ENCODE assay signal across 24 cellular contexts in the genomic region with DNA sequence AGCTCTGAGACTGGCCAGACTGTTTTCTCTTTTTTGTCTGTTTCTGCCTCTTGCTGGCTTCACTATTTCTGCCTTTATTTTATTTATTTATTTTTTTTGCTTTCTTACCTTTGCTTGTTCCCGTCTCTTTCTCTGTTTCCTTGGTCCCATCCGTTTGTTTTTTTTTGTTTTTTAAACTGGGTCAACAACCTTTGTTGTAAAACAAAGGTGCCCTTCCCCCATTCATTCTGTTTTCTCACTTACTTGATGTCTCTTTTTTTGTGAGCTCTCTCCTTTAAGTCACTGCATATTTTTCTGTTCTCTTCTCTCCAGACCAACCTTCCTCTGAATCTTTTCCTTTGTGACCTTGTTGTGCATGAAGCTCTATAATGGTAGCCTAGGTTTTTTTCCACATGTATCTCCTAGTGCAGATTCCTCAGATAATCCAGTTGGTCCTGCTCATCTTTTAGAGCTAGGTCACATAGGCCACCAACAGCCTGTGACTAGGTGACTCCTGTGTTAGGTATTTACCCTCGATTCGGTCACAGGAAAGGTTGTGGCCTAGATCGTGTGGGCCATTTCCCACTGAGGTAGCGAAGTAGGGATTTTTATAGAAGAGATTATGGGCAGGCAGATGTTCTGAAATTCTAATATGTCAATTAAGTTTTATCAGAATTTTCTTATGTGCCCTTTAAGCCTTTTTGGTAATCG. TPM values are rescaled to one million over a fixed set of nuclear protein-coding genes. Genes with fewer than 3 reads are reported as not detected.
A peak's percentile ranks its signal among the peaks of the same experiment; 100 is the strongest.
DNase-seq lines count a peak whose midpoint lies in the region; ATAC-seq and TF ChIP-seq lines count a peak whose summit lies in the region.
"Had no signal": no experiment of that assay in that cellular context is flagged by ENCODE, and none has a peak within 500 bp of the region (broad histone marks: within the 10 kb centered on the region; RNA-seq: fewer than 3 reads in every experiment).

No MANE protein-coding gene starts in this region.

- DNase-seq in CD14-positive monocyte (ENCODE audit: low spot score) (no peak), endodermal cell (peak; percentile 62), naive B cell (no peak), NCI-H82 (lab: John Stamatoyannopoulos, UW) (no peak), HEK293T (ENCODE audit: extremely low spot score) (no peak), NCI-H345 treated with DMSO at 0.1 percent for 48 hours (lab: John Stamatoyannopoulos, UW; ENCODE audit: unreplicated experiment) (no peak), Caco-2 (no peak)
- DNase-seq: activated CD8-positive, alpha-beta memory T cell treated with anti-CD3 and anti-CD28 coated beads for 24 hours; activated naive CD8-positive, alpha-beta T cell treated with anti-CD3 and anti-CD28 coated beads, Interleukin-2, amount 50 U/mL, for 24 hours; CD8-positive, alpha-beta T cell; erythroblast; GM23248; IMR-90; lower lobe of right lung; NCI-H1930; Right ventricle myocardium superior had no signal

- H3K27me3 Mint-ChIP-seq in CD14-positive monocyte (ENCODE audit: low read depth in 3 of 3) = peaks cover 0 to 1% (median 0%) of the 10 kb centered on the region in 3 donors
- no peaks in the 10 kb centered on the region for H3K27me3 Mint-ChIP-seq in endodermal cell (ENCODE audit: insufficient read depth)
- H3K27me3 Mint-ChIP-seq in naive B cell = no peaks in the 10 kb centered on the region
- no peaks in the 10 kb centered on the region for H3K27me3 Mint-ChIP-seq in Caco-2 (ENCODE audit: insufficient read depth, unreplicated experiment)
- H3K27me3 Mint-ChIP-seq: activated naive CD8-positive, alpha-beta T cell treated with anti-CD3 and anti-CD28 coated beads, Interleukin-2, amount 50 U/mL, for 24 hours; stimulated activated naive CD8-positive, alpha-beta T cell treated with anti-CD3 and anti-CD28 coated beads, Interleukin-15, Interleukin-2, amounts not matched to agents 100 ng/mL and 50 ng/mL, for 24 hours had no signal

- H3K9me3 Mint-ChIP-seq in CD14-positive monocyte = no peaks in the 10 kb centered on the region
- H3K9me3 Mint-ChIP-seq in endodermal cell = no peaks in the 10 kb centered on the region
- no peaks in the 10 kb centered on the region for H3K9me3 Mint-ChIP-seq in naive B cell
- H3K9me3 Mint-ChIP-seq in Caco-2 (ENCODE audit: unreplicated experiment) = no peaks in the 10 kb centered on the region
- H3K9me3 Mint-ChIP-seq: activated naive CD8-positive, alpha-beta T cell treated with anti-CD3 and anti-CD28 coated beads, Interleukin-2, amount 50 U/mL, for 24 hours; CD8-positive, alpha-beta T cell; stimulated activated naive CD8-positive, alpha-beta T cell treated with anti-CD3 and anti-CD28 coated beads, Interleukin-15, Interleukin-2, amounts not matched to agents 100 ng/mL and 50 ng/mL, for 24 hours; T-helper 1 cell treated with Interleukin-12 subunit alpha and Interleukin-12 subunit beta and Interleukin-4 antibody, amounts not matched to agents 30 μg/mL and 1 μg/mL, for 36 hours had no signal

- intact Hi-C loops in CD14-positive monocyte (cut with micrococcal nuclease) (no loop called here), Caco-2 (cut with micrococcal nuclease; ENCODE audit: unreplicated experiment) (no loop called here)

- TF ChIP-seq CTCF in CD14-positive monocyte (IDR thresholded peaks at IDR 0.05) = no peak
- TF ChIP-seq CTCF in endodermal cell (conservative IDR thresholded peaks at IDR 0.05) = no peak
- no peak for TF ChIP-seq CTCF in Caco-2 (IDR thresholded peaks at IDR 0.05; ENCODE audit: insufficient read depth in 1 of 2, low read depth in 1 of 2, low read length in 1 of 2, severe bottlenecking in 1 of 2, unreplicated experiment in 1 of 2)

- no TSS peak for BruUV-seq in Caco-2 (replicated peaks; lab: Mats Ljungman, UMichigan)

- peaks cover 54% of the 10 kb centered on the region for H3K4me1 Mint-ChIP-seq in CD14-positive monocyte
- H3K4me1 Mint-ChIP-seq in endodermal cell = peaks cover 57% of the 10 kb centered on the region
- peaks cover 49 to 54% (median 52%) of the 10 kb centered on the region in 3 donors for H3K4me1 Mint-ChIP-seq in naive B cell
- H3K4me1 Mint-ChIP-seq in Caco-2 (ENCODE audit: low read depth, unreplicated experiment) = peaks cover 24% of the 10 kb centered on the region

- POLR2A ChIA-PET in HEK293T (lab: Yijun Ruan, JAX) (interaction anchor here (5.4 kb wide), 1 partner anchor 16 kb away, joined by 46 read pairs; a partner anchor contains a TSS), Caco-2 (lab: Charles Lee) (interaction anchor here (0.7 to 1.0 kb wide), 2 partner anchors 16 to 17 kb away, joined by 3 to 4 read pairs; a partner anchor contains a TSS)

- peak overlapping the region in 5 of 7 donors; percentile 4 to 45 (median 38) for H3K27ac Mint-ChIP-seq in CD14-positive monocyte
- H3K27ac Mint-ChIP-seq in endodermal cell = peak overlapping the region; percentile 89
- peak overlapping the region; percentile 2 to 86 (median 34) for H3K27ac Mint-ChIP-seq in naive B cell
- H3K27ac Mint-ChIP-seq in Caco-2 (ENCODE audit: unreplicated experiment) = no peak overlapping the region
- H3K27ac Mint-ChIP-seq: activated naive CD8-positive, alpha-beta T cell treated with anti-CD3 and anti-CD28 coated beads, Interleukin-2, amount 50 U/mL, for 24 hours; CD8-positive, alpha-beta T cell; stimulated activated naive CD8-positive, alpha-beta T cell treated with anti-CD3 and anti-CD28 coated beads, Interleukin-15, Interleukin-2, amounts not matched to agents 100 ng/mL and 50 ng/mL, for 24 hours; T-helper 1 cell treated with Interleukin-12 subunit alpha and Interleukin-12 subunit beta and Interleukin-4 antibody, amounts not matched to agents 30 μg/mL and 1 μg/mL, for 36 hours had no signal

- H3K4me3 ChIP-seq in HUES6 (ENCODE audit: low read depth, low read length) = peak overlapping the region; percentile 48
- H3K4me3 ChIP-seq in endodermal cell (ENCODE audit: low read length) = peak overlapping the region; percentile 27
- H3K4me3 ChIP-seq in Caco-2 (ENCODE audit: low read depth, low read length) = no peak overlapping the region
- H3K4me3 ChIP-seq: GM23248, lower lobe of right lung, right atrium auricular region had no signal

- 47 to 57% methylated on average over 3 to 7 of the region's 7 CpGs for WGBS in endodermal cell (ENCODE audit: insufficient coverage in 1 of 2, insufficient read length in 1 of 2), 2 experiments

- H3K4me1 ChIP-seq in HUES6 (ENCODE audit: control insufficient read depth, insufficient read depth, low read length) (peaks cover 51% of the 10 kb centered on the region), endodermal cell (ENCODE audit: control insufficient read depth, insufficient read depth, low read length) (peaks cover 15% of the 10 kb centered on the region), Caco-2 (peaks cover 20% of the 10 kb centered on the region)

- ATAC-seq in naive B cell (ENCODE audit: low read depth in 2 of 2) = no peak
- ATAC-seq: activated naive CD8-positive, alpha-beta T cell treated with anti-CD3 and anti-CD28 coated beads, Interleukin-2, amount 50 U/mL, for 24 hours; CD8-positive, alpha-beta T cell; lower lobe of right lung had no signal

- H3K27me3 ChIP-seq in HUES6 (ENCODE audit: control insufficient read depth, insufficient read depth, low read length) = no peaks in the 10 kb centered on the region
- H3K27me3 ChIP-seq in endodermal cell (ENCODE audit: control insufficient read depth, insufficient read depth, low read length, poor library complexity, severe bottlenecking) = no peaks in the 10 kb centered on the region
- no peaks in the 10 kb centered on the region for H3K27me3 ChIP-seq in Caco-2 (replicated peaks; ENCODE audit: control insufficient read depth, insufficient read depth, low read length)
- H3K27me3 ChIP-seq: right atrium auricular region had no signal

- H3K4me3 Mint-ChIP-seq in CD14-positive monocyte (no peak overlapping the region), endodermal cell (peak overlapping the region; percentile 24), naive B cell (no peak overlapping the region), Caco-2 (ENCODE audit: unreplicated experiment) (no peak overlapping the region)
- H3K4me3 Mint-ChIP-seq: activated naive CD8-positive, alpha-beta T cell treated with anti-CD3 and anti-CD28 coated beads, Interleukin-2, amount 50 U/mL, for 24 hours; CD8-positive, alpha-beta T cell; stimulated activated naive CD8-positive, alpha-beta T cell treated with anti-CD3 and anti-CD28 coated beads, Interleukin-15, Interleukin-2, amounts not matched to agents 100 ng/mL and 50 ng/mL, for 24 hours; T-helper 1 cell treated with Interleukin-12 subunit alpha and Interleukin-12 subunit beta and Interleukin-4 antibody, amounts not matched to agents 30 μg/mL and 1 μg/mL, for 36 hours had no signal

- H3K27ac ChIP-seq in HUES6 (ENCODE audit: low read depth, low read length) (peak overlapping the region; percentile 89), endodermal cell (ENCODE audit: low read depth, low read length) (no peak overlapping the region)
- H3K27ac ChIP-seq: GM23248, lower lobe of right lung, right atrium auricular region had no signal

- H3K36me3 Mint-ChIP-seq in CD14-positive monocyte (peaks cover 0 to 6% of the 10 kb centered on the region in 2 donors), endodermal cell (ENCODE audit: low read depth) (peaks cover 5% of the 10 kb centered on the region), naive B cell (no peaks in the 10 kb centered on the region), Caco-2 (ENCODE audit: insufficient read depth, unreplicated experiment) (no peaks in the 10 kb centered on the region)
- H3K36me3 Mint-ChIP-seq: CD8-positive, alpha-beta T cell had no signal

- CTCF ChIA-PET in HEK293T (lab: Yijun Ruan, JAX) = interaction anchor here (0.6 to 1.3 kb wide), 3 partner anchors 16 to 391 kb away, joined by 3 to 8 read pairs (median 4); a partner anchor contains a TSS
- CTCF ChIA-PET in Caco-2 (lab: Charles Lee) = no interaction called here

- H3K36me3 ChIP-seq in HUES6 (ENCODE audit: control insufficient read depth, insufficient read depth, low read length) (no peaks in the 10 kb centered on the region), endodermal cell (ENCODE audit: control insufficient read depth, insufficient read depth, low read length) (no peaks in the 10 kb centered on the region), Caco-2 (ENCODE audit: control insufficient read depth, insufficient read depth, low read length) (no peaks in the 10 kb centered on the region)
- H3K36me3 ChIP-seq: lower lobe of right lung, right atrium auricular region had no signal

- H3K9me3 ChIP-seq in HUES6 (ENCODE audit: control insufficient read depth, insufficient read depth, low read depth, low read length) = no peaks in the 10 kb centered on the region
- H3K9me3 ChIP-seq in endodermal cell (ENCODE audit: control insufficient read depth, low read length) = no peaks in the 10 kb centered on the region
- no peaks in the 10 kb centered on the region for H3K9me3 ChIP-seq in Caco-2
- H3K9me3 ChIP-seq: lower lobe of right lung, right atrium auricular region had no signal

- H3K9ac ChIP-seq in HUES6 (ENCODE audit: low read length) = peak overlapping the region; percentile 46
- H3K9ac ChIP-seq in endodermal cell (ENCODE audit: extremely low read depth, low read length, poor library complexity, severe bottlenecking) = peak overlapping the region; percentile 28
- H3K9ac ChIP-seq: GM23248 had no signal

RNA-seq across cellular contexts. Expression of a gene that starts 15.9 kb away (rescaled TPM):
- polyA plus RNA-seq in CD14-positive monocyte (10 to 100 TPM; 10.4 to 14.2 TPM), naive B cell (ENCODE audit: low read depth in 6 of 6) (10 to 100 TPM in 1 of 6 donors, 1 to 10 TPM in 5; 7.6 to 13.9 (median 8.9) TPM)
- total RNA-seq in endodermal cell (10 to 100 TPM; 10.1 to 10.9 TPM), Caco-2 (2022) (6.2 and 6.4 TPM in 2 replicates)
- polyA plus RNA-seq in endodermal cell (2013, experiment 1 of 2) = 10.2 TPM
- polyA plus RNA-seq in endodermal cell (2013, experiment 2 of 2) = 9.9 TPM

RNA-seq across cellular contexts. Expression of a gene that starts 24.7 kb away (rescaled TPM):
- polyA plus RNA-seq in CD14-positive monocyte (under 1 TPM in 1 of 2 donors, not detected in 1; 0.28 TPM), naive B cell (ENCODE audit: low read depth in 6 of 6) (under 1 TPM in 1 of 6 donors, not detected in 5; 0.09 TPM)
- total RNA-seq in endodermal cell (under 1 TPM in 1 of 2 donors, not detected in 1; 0.93 TPM), Caco-2 (2022) (not detected in 2 replicates)
- polyA plus RNA-seq in endodermal cell (2013, experiment 1 of 2) = 0.46 TPM
- not detected for polyA plus RNA-seq in endodermal cell (2013, experiment 2 of 2)
- total RNA-seq: bronchial epithelial cell, GM23248, IMR-90, lower lobe of right lung had no signal
- polyA plus RNA-seq: AG04450, GM23248, IMR-90, urinary bladder had no signal

RNA-seq across cellular contexts. Expression of a gene that starts 54.8 kb away (rescaled TPM):
- polyA plus RNA-seq in CD14-positive monocyte = under 1 TPM; 0.07 to 0.26 TPM
- total RNA-seq in endodermal cell = 1 to 10 TPM; 2.4 to 2.7 TPM
- 5.0 TPM for polyA plus RNA-seq in endodermal cell (2013, experiment 1 of 2)
- polyA plus RNA-seq in endodermal cell (2013, experiment 2 of 2) = 4.6 TPM
- 1 to 10 TPM in 3 of 6 donors, under 1 TPM in 2, not detected in 1; 0.37 to 1.8 (median 1.0) TPM for polyA plus RNA-seq in naive B cell (ENCODE audit: low read depth in 6 of 6)
- 1.1 and 1.5 TPM in 2 replicates for total RNA-seq in Caco-2 (2022)

RNA-seq across cellular contexts. Expression of a gene that starts 55.1 kb away (rescaled TPM):
- polyA plus RNA-seq in CD14-positive monocyte (not detected), naive B cell (ENCODE audit: low read depth in 6 of 6) (not detected)
- total RNA-seq in endodermal cell (not detected), Caco-2 (2022) (not detected in 2 replicates)
- polyA plus RNA-seq in endodermal cell (2013, experiment 1 of 2) = not detected
- polyA plus RNA-seq in endodermal cell (2013, experiment 2 of 2) = not detected
- total RNA-seq: CD8-positive, alpha-beta T cell; GM23248; lower lobe of right lung; NCI-H460; Right ventricle myocardium superior; urinary bladder had no signal
- polyA plus RNA-seq: GM23248, urinary bladder had no signal

RNA-seq across cellular contexts. Expression of a gene that starts 55.3 kb away (rescaled TPM):
- 100 to 1,000 TPM in 1 of 2 donors, 10 to 100 TPM in 1; 75.0 to 117 TPM for polyA plus RNA-seq in CD14-positive monocyte
- total RNA-seq in endodermal cell = 10 to 100 TPM; 55.7 to 69.3 TPM
- polyA plus RNA-seq in endodermal cell (2013, experiment 1 of 2) = 68.6 TPM
- polyA plus RNA-seq in endodermal cell (2013, experiment 2 of 2) = 68.8 TPM
- polyA plus RNA-seq in naive B cell (ENCODE audit: low read depth in 6 of 6) = 10 to 100 TPM; 14.3 to 34.9 (median 25.6) TPM
- 40.3 and 47.8 TPM in 2 replicates for total RNA-seq in Caco-2 (2022)
